1 cellular context compared by ENCODE assay signal in genomic region chr20:54090230-54091119, GRCh38.
TF ChIP-seq lines count a peak whose summit lies in the region.

No MANE protein-coding gene starts in this region.

TF ChIP-seq in GM23338, 12 proteins besides CTCF, POLR2A, EP300 and RAD21:
- no peak for TF ChIP-seq ZNF462 (CRISPR knock-in tag; IDR thresholded peaks at IDR 0.05)
- TF ChIP-seq ETS1 (IDR thresholded peaks at IDR 0.05), result no peak
- no peak for TF ChIP-seq ZNF331 (CRISPR knock-in tag; IDR thresholded peaks at IDR 0.05; ENCODE audit: low read depth)
- TF ChIP-seq EZH2 (IDR thresholded peaks at IDR 0.05; ENCODE audit: low read depth, unreplicated experiment), result no peak
- no peak for TF ChIP-seq NANOG (IDR thresholded peaks at IDR 0.05; ENCODE audit: borderline replicate concordance)
- no peak for TF ChIP-seq CREB1 (CRISPR knock-in tag; IDR thresholded peaks at IDR 0.05; ENCODE audit: low read depth)
- TF ChIP-seq REST (IDR thresholded peaks at IDR 0.05; ENCODE audit: unreplicated experiment), result no peak
- no peak for TF ChIP-seq EZH2phosphoT487 (IDR thresholded peaks at IDR 0.05; ENCODE audit: unreplicated experiment)
- TF ChIP-seq STAT1 (IDR thresholded peaks at IDR 0.05; ENCODE audit: unreplicated experiment), result no peak
- no peak for TF ChIP-seq JUNB (IDR thresholded peaks at IDR 0.05; ENCODE audit: unreplicated experiment)
- TF ChIP-seq POLR2AphosphoS5 (IDR thresholded peaks at IDR 0.05; ENCODE audit: low read depth), result no peak
- TF ChIP-seq ZNF114 (CRISPR knock-in tag; IDR thresholded peaks at IDR 0.05), result no peak
